Comparison of ENCODE assay signal across 19 cellular contexts in genomic region chr9:70594546-70594945, GRCh38.
DNase-seq lines count a peak whose midpoint lies in the region; ATAC-seq and TF ChIP-seq lines count a peak whose summit lies in the region.
"Had no signal": no experiment of that assay in that cellular context is flagged by ENCODE, and none has a peak within 500 bp of the region (broad histone marks: within the 10 kb centered on the region; RNA-seq: fewer than 3 reads in every experiment).

No MANE protein-coding gene starts in this region.

- H3K9ac ChIP-seq in fibroblast of lung (ENCODE audit: insufficient read depth, low read length): no peak overlapping the region

- H2AFZ ChIP-seq in fibroblast of lung (ENCODE audit: low read length): no peak overlapping the region

- DNase-seq in DMS 273 (lab: John Stamatoyannopoulos, UW; ENCODE audit: unreplicated experiment) (peak; percentile 59), SK-MEL-5 (ENCODE audit: low read depth, low spot score) (peak; percentile 21), fibroblast of lung (ENCODE audit: low read depth in 2 of 2) (peak; percentile 36 to 58), retina (peak; percentile 22), BE2C (no peak), DMS114 treated with DMSO at 0.1 percent for 48 hours (lab: John Stamatoyannopoulos, UW; ENCODE audit: unreplicated experiment) (no peak)
- DNase-seq in central memory CD4-positive, alpha-beta T cell: no peak
- DNase-seq: activated naive CD8-positive, alpha-beta T cell treated with anti-CD3 and anti-CD28 coated beads for 36 hours; COR-L47; KBM-7; midbrain; NCI-H1048; NCI-H2081; NCI-H510A treated with DMSO at 0.1 percent for 48 hours; right cardiac atrium; stimulated activated CD4-positive, alpha-beta T cell treated with anti-CD3 and anti-CD28 coated beads, Interleukin-1b, Interleukin-23, amount 100 ng/mL, for 48 hours had no signal

- no peaks in the 10 kb centered on the region for H3K27me3 ChIP-seq in fibroblast of lung (ENCODE audit: control insufficient read depth, insufficient read depth, low read length)
- H3K27me3 ChIP-seq in BE2C: no peaks in the 10 kb centered on the region
- H3K27me3 ChIP-seq: neutrophil, SJCRH30 had no signal

- H3K4me1 ChIP-seq in fibroblast of lung (ENCODE audit: control insufficient read depth, extremely low read depth, insufficient read depth, low read length) (peaks cover 4% of the 10 kb centered on the region), BE2C (peaks cover 10% of the 10 kb centered on the region)

- H3K79me2 ChIP-seq in fibroblast of lung (ENCODE audit: control insufficient read depth, insufficient read depth, low read length): no peaks in the 10 kb centered on the region

- in situ Hi-C loops in SK-MEL-5 (cut with HindIII; ENCODE audit: low pct_unique_long_range_greater_than_20kb, low sequenced_read_pairs): no loop called here

- no peaks in the 10 kb centered on the region for H4K20me1 ChIP-seq in fibroblast of lung (ENCODE audit: control insufficient read depth, extremely low read depth, insufficient read depth, low read length)

- H3K27ac ChIP-seq in fibroblast of lung (ENCODE audit: insufficient read depth, low read length): no peak overlapping the region
- H3K27ac ChIP-seq: neutrophil, SJCRH30 had no signal

- no peak for ATAC-seq in GM19397 (IDR thresholded peaks at IDR 0.05; ENCODE audit: unreplicated experiment)
- ATAC-seq: right cardiac atrium had no signal

- H3K36me3 ChIP-seq in fibroblast of lung (ENCODE audit: control insufficient read depth, insufficient read depth, low read length): no peaks in the 10 kb centered on the region
- no peaks in the 10 kb centered on the region for H3K36me3 ChIP-seq in BE2C
- H3K36me3 ChIP-seq: neutrophil, SJCRH30 had no signal

- no peak overlapping the region for H3K4me2 ChIP-seq in fibroblast of lung (ENCODE audit: extremely low read depth, insufficient read depth, low read length)

- TF ChIP-seq CTCF in fibroblast of lung (conservative IDR thresholded peaks at IDR 0.05 in 1 of 2, IDR thresholded peaks at IDR 0.05 in 1 of 2; ENCODE audit: low read depth in 1 of 2, low read length in 2 of 2) (no peak), BE2C (IDR thresholded peaks at IDR 0.05; ENCODE audit: low read depth, low read length) (no peak)

- H3K9me3 ChIP-seq in fibroblast of lung (ENCODE audit: control insufficient read depth, insufficient read depth, low read depth, low read length) (no peaks in the 10 kb centered on the region), BE2C (no peaks in the 10 kb centered on the region)
- H3K9me3 ChIP-seq: neutrophil, SJCRH30 had no signal

- H3K4me3 ChIP-seq in fibroblast of lung (replicated peaks in 1 of 4; ENCODE audit: control extremely low read depth in 1 of 4, insufficient read depth in 1 of 4, low read depth in 3 of 4, low read length in 4 of 4): no peak overlapping the region
- H3K4me3 ChIP-seq in BE2C (ENCODE audit: low read depth, low read length): no peak overlapping the region
- H3K4me3 ChIP-seq: SJCRH30 had no signal

Comparison
In these comparisons a context has a peak if more than half of its experiments do, and no peak if none do; other contexts are left out.
1. DNase-seq: peak in DMS 273 (single experiment), SK-MEL-5 (single experiment), fibroblast of lung (2 of 2) and retina (single experiment); none in central memory CD4-positive, alpha-beta T cell (single experiment), BE2C (single experiment) and DMS114 treated with DMSO at 0.1 percent for 48 hours (single experiment).